Comparison of ENCODE assay signal across 8 cellular contexts in the genomic region with DNA sequence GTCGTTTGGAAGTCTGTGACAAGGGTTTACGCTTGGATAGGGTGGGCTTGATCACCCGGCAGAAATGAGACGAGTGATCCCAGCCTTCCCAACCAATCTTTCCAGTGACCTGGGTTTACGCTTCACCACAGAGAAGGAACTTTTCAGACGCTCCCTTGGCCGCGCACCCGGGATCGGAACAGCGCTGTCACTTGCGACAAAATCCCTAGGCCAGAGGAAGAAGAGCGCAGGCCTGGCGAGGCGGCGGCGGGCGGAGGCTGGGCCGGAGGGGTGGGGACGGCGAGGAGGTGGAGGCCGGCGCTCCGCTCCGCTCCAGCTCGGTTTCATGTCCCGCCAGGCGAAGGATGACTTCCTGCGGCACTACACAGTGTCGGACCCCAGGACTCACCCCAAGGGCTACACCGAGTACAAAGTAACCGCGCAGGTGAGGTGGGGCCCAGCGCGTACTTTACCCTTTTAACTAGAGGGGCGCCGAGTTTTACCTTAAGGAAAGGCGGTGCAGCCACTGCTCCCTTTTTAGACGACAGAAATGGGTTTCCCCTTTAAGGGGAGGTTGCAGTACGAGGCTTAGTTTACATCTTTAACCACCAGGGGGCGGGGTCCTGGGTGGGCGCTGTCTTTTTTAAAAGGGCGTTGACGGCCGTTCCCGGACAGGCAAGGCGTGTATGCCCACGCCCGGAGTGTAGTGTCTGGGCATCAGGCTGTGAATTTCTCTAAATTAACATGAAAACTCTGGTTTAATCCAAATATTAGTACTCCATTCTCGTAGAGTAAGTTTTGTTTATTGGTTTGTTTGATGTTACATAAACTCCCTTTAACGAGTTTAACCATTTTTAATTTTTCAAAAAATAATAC. TPM values are rescaled to one million over a fixed set of nuclear protein-coding genes. Genes with fewer than 3 reads are reported as not detected.
DNase-seq lines count a peak whose midpoint lies in the region; ATAC-seq and TF ChIP-seq lines count a peak whose summit lies in the region.

A gene with protein sequence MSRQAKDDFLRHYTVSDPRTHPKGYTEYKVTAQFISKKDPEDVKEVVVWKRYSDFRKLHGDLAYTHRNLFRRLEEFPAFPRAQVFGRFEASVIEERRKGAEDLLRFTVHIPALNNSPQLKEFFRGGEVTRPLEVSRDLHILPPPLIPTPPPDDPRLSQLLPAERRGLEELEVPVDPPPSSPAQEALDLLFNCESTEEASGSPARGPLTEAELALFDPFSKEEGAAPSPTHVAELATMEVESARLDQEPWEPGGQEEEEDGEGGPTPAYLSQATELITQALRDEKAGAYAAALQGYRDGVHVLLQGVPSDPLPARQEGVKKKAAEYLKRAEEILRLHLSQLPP (plus strand): TSS at position 227 of the 855 bp plus-strand sequence. CDS start 99 bp downstream, at position 326.

- peak; percentile 81 for ATAC-seq in GM21390 (IDR thresholded peaks at IDR 0.05; ENCODE audit: unreplicated experiment)

- TF ChIP-seq CTCF in mesothelial cell of epicardium (IDR thresholded peaks at IDR 0.05; ENCODE audit: unreplicated experiment) = peak; percentile 93

- H3K27ac Mint-ChIP-seq in mesothelial cell of epicardium = peak within 1 kb of the TSS; percentile 90

- 0 out of 2 replicates have a peak, but pooled peaks cover under 1% of the 10 kb centered on the region for H3K36me3 ChIP-seq in HUES48 (ENCODE audit: control insufficient read depth, insufficient read depth, low read length)
- peaks cover 10% of the 10 kb centered on the region for H3K36me3 ChIP-seq in NT2/D1 (ENCODE audit: insufficient read depth, insufficient read length, low read length)

- H3K27me3 ChIP-seq in HUES48 (ENCODE audit: control insufficient read depth, insufficient read depth, low read length) (no peaks in the 10 kb centered on the region), NT2/D1 (ENCODE audit: insufficient read depth, insufficient read length) (no peaks in the 10 kb centered on the region)

- H3K4me1 Mint-ChIP-seq in mesothelial cell of epicardium = peaks cover 9% of the 10 kb centered on the region

- H3K4me1 ChIP-seq in HUES48 (ENCODE audit: control insufficient read depth, insufficient read depth, low read length) (peaks cover 8% of the 10 kb centered on the region; the same call in 1 of the 2 replicates), NT2/D1 (ENCODE audit: insufficient read depth, insufficient read length) (no peaks in the 10 kb centered on the region)

- H3K4me3 ChIP-seq in HUES48 (ENCODE audit: low read depth, low read length) (peak within 1 kb of the TSS; percentile 73), NT2/D1 (ENCODE audit: insufficient read length, low read depth) (peak within 1 kb of the TSS; percentile 71)

- H3K9me3 ChIP-seq in HUES48 (ENCODE audit: control insufficient read depth, insufficient read depth, low read length) (no peaks in the 10 kb centered on the region), NT2/D1 (ENCODE audit: insufficient read depth, low read length) (no peaks in the 10 kb centered on the region)

- H3K4me3 Mint-ChIP-seq in mesothelial cell of epicardium = peak within 1 kb of the TSS; percentile 71

- DNase-seq in D341Med (ENCODE audit: low spot score) (peak; percentile 90), NT2/D1 (ENCODE audit: low read depth, low spot score) (peak; percentile 96), mesothelial cell of epicardium (ENCODE audit: low spot score in 2 of 2, unreplicated experiment in 2 of 2) (peak; percentile 77 to 89)
- peak; percentile 82 for DNase-seq in activated CD8-positive, alpha-beta memory T cell treated with anti-CD3 and anti-CD28 coated beads, Interleukin-2, amount 50 U/mL, for 1 hour (ENCODE audit: extremely low read depth)
- DNase-seq in stimulated activated CD8-positive, alpha-beta memory T cell treated with anti-CD3 and anti-CD28 coated beads, Interleukin-15, amount 100 ng/mL, for 48 hours (ENCODE audit: low read depth in 2 of 2) = peak; percentile 85 to 86

- in situ Hi-C loops in endometrial microvascular endothelial cells (cut with HindIII; ENCODE audit: inconsistent ontology term, low pct_unique_long_range_greater_than_20kb, low sequenced_read_pairs) = no loop called here

- no peaks in the 10 kb centered on the region for H3K9me3 Mint-ChIP-seq in mesothelial cell of epicardium

- peak within 1 kb of the TSS; percentile 82 for H3K27ac ChIP-seq in HUES48 (ENCODE audit: low read depth, low read length)

- H3K9ac ChIP-seq in HUES48 (ENCODE audit: low read depth, low read length) (peak within 1 kb of the TSS; percentile 52; the same call in 1 of the 2 replicates), NT2/D1 (ENCODE audit: insufficient read length, low read depth) (peak within 1 kb of the TSS; percentile 83)

- H3K36me3 Mint-ChIP-seq in mesothelial cell of epicardium = no peaks in the 10 kb centered on the region

- H3K27me3 Mint-ChIP-seq in mesothelial cell of epicardium (ENCODE audit: low read depth) = no peaks in the 10 kb centered on the region

RNA-seq across cellular contexts. Expression of the gene that starts here (rescaled TPM):
- total RNA-seq in endometrial microvascular endothelial cells (ENCODE audit: inconsistent ontology term) (17.7 TPM), mesothelial cell of epicardium (19.2 to 21.0 TPM (median 20.8 TPM) in 3 replicates)

Comparison
In these comparisons a context has a peak if more than half of its experiments do, and no peak if none do; other contexts are left out.
1. Peak in every context shown above with its lines: DNase-seq, ATAC-seq, H3K4me3 ChIP-seq and H3K27ac ChIP-seq.